1 cellular context compared by ENCODE assay signal in the genomic region with DNA sequence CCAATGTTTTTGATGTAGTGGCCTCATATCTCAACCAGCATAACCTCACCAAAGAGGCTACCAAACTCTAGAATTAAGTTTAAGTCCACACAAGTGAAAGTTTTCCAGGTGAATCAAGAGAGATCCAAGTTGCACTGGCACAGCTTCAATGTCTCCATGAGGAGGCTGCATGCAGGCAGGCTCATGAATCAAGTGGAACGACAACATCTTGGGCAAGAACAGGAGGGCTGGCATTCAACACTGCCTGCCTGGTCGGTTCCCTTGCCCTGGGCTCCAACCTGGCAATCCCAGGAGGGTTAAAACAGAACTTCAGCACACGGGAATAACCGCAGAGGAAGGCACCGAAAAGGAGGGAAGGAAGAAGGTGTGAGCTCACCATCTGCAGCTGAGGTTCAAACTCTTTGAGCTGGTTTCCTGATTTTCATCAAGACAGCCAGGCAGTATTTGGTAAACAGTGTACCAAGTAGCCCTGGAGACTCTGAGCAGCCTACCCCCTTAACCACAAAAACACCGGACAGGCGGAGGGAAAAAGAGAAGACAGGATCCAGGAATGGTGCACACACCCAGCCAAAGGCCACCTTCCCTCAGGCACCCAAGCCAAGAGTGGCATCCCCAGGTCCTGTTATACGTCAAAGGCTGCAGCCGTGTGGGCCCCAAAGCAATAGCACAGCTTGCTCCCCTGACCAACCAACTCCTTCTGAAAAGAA.
TF ChIP-seq lines count a peak whose summit lies in the region.

No MANE protein-coding gene starts in this region.

TF ChIP-seq in GM12878, 131 proteins besides CTCF, POLR2A, EP300 and RAD21 (continued from another document):
- TF ChIP-seq, protein P1, sequence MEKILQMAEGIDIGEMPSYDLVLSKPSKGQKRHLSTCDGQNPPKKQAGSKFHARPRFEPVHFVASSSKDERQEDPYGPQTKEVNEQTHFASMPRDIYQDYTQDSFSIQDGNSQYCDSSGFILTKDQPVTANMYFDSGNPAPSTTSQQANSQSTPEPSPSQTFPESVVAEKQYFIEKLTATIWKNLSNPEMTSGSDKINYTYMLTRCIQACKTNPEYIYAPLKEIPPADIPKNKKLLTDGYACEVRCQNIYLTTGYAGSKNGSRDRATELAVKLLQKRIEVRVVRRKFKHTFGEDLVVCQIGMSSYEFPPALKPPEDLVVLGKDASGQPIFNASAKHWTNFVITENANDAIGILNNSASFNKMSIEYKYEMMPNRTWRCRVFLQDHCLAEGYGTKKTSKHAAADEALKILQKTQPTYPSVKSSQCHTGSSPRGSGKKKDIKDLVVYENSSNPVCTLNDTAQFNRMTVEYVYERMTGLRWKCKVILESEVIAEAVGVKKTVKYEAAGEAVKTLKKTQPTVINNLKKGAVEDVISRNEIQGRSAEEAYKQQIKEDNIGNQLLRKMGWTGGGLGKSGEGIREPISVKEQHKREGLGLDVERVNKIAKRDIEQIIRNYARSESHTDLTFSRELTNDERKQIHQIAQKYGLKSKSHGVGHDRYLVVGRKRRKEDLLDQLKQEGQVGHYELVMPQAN (conservative IDR thresholded peaks at IDR 0.05) = 0 out of 2 replicates have a peak, but pooled peaks have one; percentile 3
- TF ChIP-seq RUNX3 (IDR thresholded peaks at IDR 0.05; ENCODE audit: low read length) (peak; percentile 54; the same call in 1 of the 2 replicates), TCF3 (IDR thresholded peaks at IDR 0.05; ENCODE audit: borderline replicate concordance, insufficient read depth, low read depth, low read length) (no peak), PAX8 (IDR thresholded peaks at IDR 0.05) (no peak), IKZF1 (conservative IDR thresholded peaks at IDR 0.05) (0 out of 2 replicates have a peak, but pooled peaks have one; percentile 18), WRNIP1 (IDR thresholded peaks at IDR 0.05; ENCODE audit: borderline replicate concordance, low read depth, low read length) (0 out of 2 replicates have a peak, but pooled peaks have one; percentile 59)
- TF ChIP-seq, protein P2, sequence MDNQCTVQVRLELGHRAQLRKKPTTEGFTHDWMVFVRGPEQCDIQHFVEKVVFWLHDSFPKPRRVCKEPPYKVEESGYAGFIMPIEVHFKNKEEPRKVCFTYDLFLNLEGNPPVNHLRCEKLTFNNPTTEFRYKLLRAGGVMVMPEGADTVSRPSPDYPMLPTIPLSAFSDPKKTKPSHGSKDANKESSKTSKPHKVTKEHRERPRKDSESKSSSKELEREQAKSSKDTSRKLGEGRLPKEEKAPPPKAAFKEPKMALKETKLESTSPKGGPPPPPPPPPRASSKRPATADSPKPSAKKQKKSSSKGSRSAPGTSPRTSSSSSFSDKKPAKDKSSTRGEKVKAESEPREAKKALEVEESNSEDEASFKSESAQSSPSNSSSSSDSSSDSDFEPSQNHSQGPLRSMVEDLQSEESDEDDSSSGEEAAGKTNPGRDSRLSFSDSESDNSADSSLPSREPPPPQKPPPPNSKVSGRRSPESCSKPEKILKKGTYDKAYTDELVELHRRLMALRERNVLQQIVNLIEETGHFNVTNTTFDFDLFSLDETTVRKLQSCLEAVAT (IDR thresholded peaks at IDR 0.05) = no peak
